25 cellular contexts compared by ENCODE assay signal in the genomic region with DNA sequence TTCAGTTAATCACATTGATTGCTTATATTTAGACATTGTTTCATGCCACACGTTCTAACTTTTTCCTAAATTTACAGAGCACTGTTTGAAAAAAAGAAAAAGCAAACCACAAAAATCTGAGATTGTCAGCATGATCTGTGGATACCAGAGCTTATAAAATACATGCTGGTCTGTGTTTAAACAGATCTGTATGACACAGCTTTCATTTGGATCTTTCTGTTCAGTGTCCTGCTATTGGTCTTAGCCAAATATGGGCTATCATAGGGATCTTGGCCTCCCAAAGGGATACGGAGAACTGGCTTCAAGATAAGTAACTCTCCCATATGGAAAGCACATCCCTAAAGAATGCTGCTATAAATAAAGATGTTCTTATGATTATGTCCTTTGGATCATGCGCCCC. TPM values are rescaled to one million over a fixed set of nuclear protein-coding genes. Genes with fewer than 3 reads are reported as not detected.
"Had no signal": no experiment of that assay in that cellular context is flagged by ENCODE, and none has a peak within 500 bp of the region (broad histone marks: within the 10 kb centered on the region; RNA-seq: fewer than 3 reads in every experiment).

No MANE protein-coding gene starts in this region.

- FAIRE-seq: urothelium cell line had no signal

- H3K36me3 ChIP-seq: brain microvascular endothelial cell, colonic mucosa, gastroesophageal sphincter, heart right ventricle, neutrophil, tibial artery had no signal

- H3K36me3 Mint-ChIP-seq: activated naive CD8-positive, alpha-beta T cell treated with anti-CD3 and anti-CD28 coated beads, Interleukin-2, amount 10 ng/mL, durations not matched to agents 7 days and 5 days; immature natural killer cell; memory B cell; natural killer cell treated with Interleukin-12 subunit alpha and Interleukin-12 subunit beta and Interleukin-15 and Interleukin-18, amount 100 ng/mL, for 72 hours; T-cell had no signal

- H3K27ac ChIP-seq: brain microvascular endothelial cell, colonic mucosa, gastroesophageal sphincter, heart right ventricle, neutrophil, tibial artery had no signal

- H3K27me3 Mint-ChIP-seq: activated CD8-positive, alpha-beta T cell treated with anti-CD3 and anti-CD28 coated beads for 36 hours; central memory CD8-positive, alpha-beta T cell; memory B cell had no signal

- ATAC-seq: activated CD8-positive, alpha-beta T cell treated with anti-CD3 and anti-CD28 coated beads for 36 hours; activated T-helper 17 cell treated with anti-CD3 and anti-CD28 coated beads, Interleukin-2, amount 50 U/mL, for 72 hours; gastroesophageal sphincter; heart right ventricle; left ventricle myocardium superior; natural killer cell treated with Interleukin-12 subunit alpha and Interleukin-12 subunit beta and Interleukin-15 and Interleukin-18, amount 100 ng/mL, for 72 hours; T-cell had no signal

- H3K27ac Mint-ChIP-seq: activated CD4-positive, alpha-beta T cell treated with anti-CD3 and anti-CD28 coated beads, Interleukin-2, amount 10 ng/mL, durations not matched to agents 24 days and 14 days; activated CD8-positive, alpha-beta T cell treated with anti-CD3 and anti-CD28 coated beads for 36 hours; activated naive CD8-positive, alpha-beta T cell treated with anti-CD3 and anti-CD28 coated beads, Interleukin-2, amount 10 ng/mL, durations not matched to agents 7 days and 5 days; activated T-helper 17 cell treated with anti-CD3 and anti-CD28 coated beads, Interleukin-2, amount 50 U/mL, for 72 hours; immature natural killer cell; memory B cell; natural killer cell treated with Interleukin-12 subunit alpha and Interleukin-12 subunit beta and Interleukin-15 and Interleukin-18, amount 100 ng/mL, for 72 hours; T-cell had no signal

- H3K9me3 Mint-ChIP-seq: activated CD4-positive, alpha-beta T cell treated with anti-CD3 and anti-CD28 coated beads, Interleukin-2, amount 10 ng/mL, durations not matched to agents 24 days and 14 days; activated CD8-positive, alpha-beta T cell treated with anti-CD3 and anti-CD28 coated beads for 36 hours; activated naive CD8-positive, alpha-beta T cell treated with anti-CD3 and anti-CD28 coated beads, Interleukin-2, amount 10 ng/mL, durations not matched to agents 7 days and 5 days; activated T-helper 17 cell treated with anti-CD3 and anti-CD28 coated beads, Interleukin-2, amount 50 U/mL, for 72 hours; central memory CD8-positive, alpha-beta T cell; immature natural killer cell; memory B cell; natural killer cell treated with Interleukin-12 subunit alpha and Interleukin-12 subunit beta and Interleukin-15 and Interleukin-18, amount 100 ng/mL, for 72 hours; T-cell had no signal

- DNase-seq: activated CD4-positive, alpha-beta T cell treated with anti-CD3 and anti-CD28 coated beads, Interleukin-2, amount 10 ng/mL, durations not matched to agents 24 days and 14 days; activated CD4-positive, CD25-positive, alpha-beta regulatory T cell; activated CD8-positive, alpha-beta T cell treated with anti-CD3 and anti-CD28 coated beads for 36 hours; activated naive CD4-positive, alpha-beta T cell; activated naive CD8-positive, alpha-beta T cell treated with anti-CD3 and anti-CD28 coated beads, Interleukin-2, amount 10 ng/mL, durations not matched to agents 7 days and 5 days; activated T-cell treated with anti-CD3 and anti-CD28 coated beads, Interleukin-2, amount 50 U/mL, for 1 hour; anterior cingulate cortex; brain microvascular endothelial cell; colonic mucosa; effector CD4-positive, alpha-beta T cell; heart right ventricle; immature natural killer cell; left ventricle myocardium superior; retina; stimulated activated CD4-positive, alpha-beta T cell treated with anti-CD3 and anti-CD28 coated beads, Interleukin-2, amount 100 ng/mL, for 24 hours; stimulated activated naive CD4-positive, alpha-beta T cell treated with Interleukin-2 at 50 U/mL for 16 hours; T-cell; tibial artery had no signal

- H3K27me3 ChIP-seq: brain microvascular endothelial cell, colonic mucosa, gastroesophageal sphincter, heart right ventricle, neutrophil, tibial artery had no signal

- H3K4me1 Mint-ChIP-seq: activated CD4-positive, alpha-beta T cell treated with anti-CD3 and anti-CD28 coated beads, Interleukin-2, amount 10 ng/mL, durations not matched to agents 24 days and 14 days; activated naive CD8-positive, alpha-beta T cell treated with anti-CD3 and anti-CD28 coated beads, Interleukin-2, amount 10 ng/mL, durations not matched to agents 7 days and 5 days; activated T-helper 17 cell treated with anti-CD3 and anti-CD28 coated beads, Interleukin-2, amount 50 U/mL, for 72 hours; central memory CD8-positive, alpha-beta T cell; immature natural killer cell; memory B cell; T-cell had no signal

- H3K4me3 Mint-ChIP-seq: activated CD4-positive, alpha-beta T cell treated with anti-CD3 and anti-CD28 coated beads, Interleukin-2, amount 10 ng/mL, durations not matched to agents 24 days and 14 days; activated CD8-positive, alpha-beta T cell treated with anti-CD3 and anti-CD28 coated beads for 36 hours; activated naive CD8-positive, alpha-beta T cell treated with anti-CD3 and anti-CD28 coated beads, Interleukin-2, amount 10 ng/mL, durations not matched to agents 7 days and 5 days; activated T-helper 17 cell treated with anti-CD3 and anti-CD28 coated beads, Interleukin-2, amount 50 U/mL, for 72 hours; central memory CD8-positive, alpha-beta T cell; immature natural killer cell; memory B cell; natural killer cell treated with Interleukin-12 subunit alpha and Interleukin-12 subunit beta and Interleukin-15 and Interleukin-18, amount 100 ng/mL, for 72 hours; T-cell had no signal

- H3K4me1 ChIP-seq: colonic mucosa, heart right ventricle had no signal

- H3K4me3 ChIP-seq: colonic mucosa, gastroesophageal sphincter, heart right ventricle, tibial artery had no signal

- H3K9me3 ChIP-seq: colonic mucosa, gastroesophageal sphincter, heart right ventricle, neutrophil, tibial artery had no signal

RNA-seq across cellular contexts. Expression of a gene that starts 20.2 kb away (rescaled TPM):
- total RNA-seq: activated CD4-positive, alpha-beta T cell treated with anti-CD3 and anti-CD28 coated beads, Interleukin-2, amount 10 ng/mL, durations not matched to agents 24 days and 14 days; activated CD8-positive, alpha-beta T cell treated with anti-CD3 and anti-CD28 coated beads for 36 hours; activated T-helper 17 cell treated with anti-CD3 and anti-CD28 coated beads, Interleukin-2, amount 50 U/mL, for 72 hours; natural killer cell treated with Interleukin-12 subunit alpha and Interleukin-12 subunit beta and Interleukin-15 and Interleukin-18, amount 100 ng/mL, for 72 hours had no signal
